ENCODE assay signal across 21 cellular contexts in the genomic region with DNA sequence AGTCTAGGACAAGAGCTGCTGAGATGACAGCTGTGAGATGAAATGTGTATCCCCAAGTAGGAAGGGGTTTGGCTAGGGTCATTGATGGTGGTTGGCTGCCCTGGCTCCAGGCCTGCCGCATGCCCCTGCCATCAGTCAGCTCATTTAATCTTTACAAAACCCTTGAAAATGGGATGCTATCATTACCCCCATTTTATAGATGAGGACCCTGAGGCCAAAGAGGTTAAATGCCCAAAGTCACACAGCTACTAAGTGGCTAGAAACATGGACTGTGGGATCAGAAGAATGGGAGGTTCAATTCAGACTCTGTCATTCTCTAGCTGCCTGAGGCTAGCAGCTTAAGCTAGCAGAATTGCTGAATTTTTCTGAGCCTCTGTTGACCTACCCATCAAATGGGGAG.
DNase-seq lines count a peak whose midpoint lies in the region; ATAC-seq, FAIRE-seq and TF ChIP-seq lines count a peak whose summit lies in the region.
"Had no signal": no experiment of that assay in that cellular context is flagged by ENCODE, and none has a peak within 500 bp of the region (broad histone marks: within the 10 kb centered on the region; RNA-seq: fewer than 3 reads in every experiment).

No MANE protein-coding gene starts in this region.

- no peak for DNase-seq in mammary epithelial cell
- DNase-seq in breast epithelium (ENCODE audit: low spot score in 2 of 2) = no peak
- no peak for DNase-seq in small intestine
- DNase-seq in MG63 = no peak
- DNase-seq in NCI-H128 (lab: John Stamatoyannopoulos, UW; ENCODE audit: unreplicated experiment) = no peak
- no peak for DNase-seq in NCI-H526 (lab: John Stamatoyannopoulos, UW)
- DNase-seq: AML-193; CD4-positive, alpha-beta T cell; GM23248 had no signal

- 100% methylated on average over 1 of the region's 1 CpG for WGBS in mammary epithelial cell (ENCODE audit: low coverage, missing lambda C conversion rate)
- 73 to 100% (median 92%) methylated on average over 1 of the region's 1 CpG for WGBS in small intestine, 3 donors

- no peak overlapping the region for H3K4me2 ChIP-seq in mammary epithelial cell (ENCODE audit: insufficient read depth, low read depth, low read length)
- H3K4me2 ChIP-seq: A549 had no signal

- no peak for FAIRE-seq in small intestine (lab: Jason Lieb, UNC)
- FAIRE-seq: A549, D721Med, G401.6, GM12891, GM19239, HepG2 had no signal

- H3K27ac ChIP-seq in mammary epithelial cell (ENCODE audit: insufficient read depth, low read depth, low read length) = no peak overlapping the region
- no peak overlapping the region for H3K27ac ChIP-seq in breast epithelium
- H3K27ac ChIP-seq in muscle layer of duodenum (ENCODE audit: low read length) = peak overlapping the region; percentile 78
- H3K27ac ChIP-seq in small intestine (ENCODE audit: low read depth in 1 of 2, low read length in 1 of 2) = peak overlapping the region; percentile 87 to 97
- H3K27ac ChIP-seq: 22Rv1, A549, C4-2B, GM23248 had no signal

- H3K4me1 ChIP-seq in mammary epithelial cell (ENCODE audit: insufficient read depth, low read length) (peaks cover 5% of the 10 kb centered on the region), breast epithelium (no peaks in the 10 kb centered on the region), muscle layer of duodenum (ENCODE audit: control insufficient read depth in 1 of 2, insufficient read depth in 2 of 2, low read length in 2 of 2) (no peaks in the 10 kb centered on the region), small intestine (ENCODE audit: control insufficient read depth in 2 of 2, insufficient read depth in 1 of 2, low read depth in 1 of 2, low read length in 1 of 2) (peaks cover 2 to 6% of the 10 kb centered on the region in 2 donors)
- H3K4me1 ChIP-seq: A549, HAP-1 had no signal

- TF ChIP-seq CTCF in mammary epithelial cell (conservative IDR thresholded peaks at IDR 0.05 in 1 of 2, IDR thresholded peaks at IDR 0.05 in 1 of 2; ENCODE audit: extremely low read depth in 1 of 2, insufficient read depth in 1 of 2, low read depth in 1 of 2, low read length in 2 of 2) (no peak), breast epithelium (IDR thresholded peaks at IDR 0.05) (no peak)

- CTCF ChIA-PET in mammary epithelial cell (lab: Charles Lee; ENCODE audit: low non-redundant PET) = no interaction called here

- H2AFZ ChIP-seq in mammary epithelial cell (ENCODE audit: low read depth, low read length) = peak overlapping the region; percentile 53
- H2AFZ ChIP-seq: GM23248 had no signal

- H3K4me3 ChIP-seq in mammary epithelial cell (replicated peaks in 1 of 3; ENCODE audit: insufficient read depth in 1 of 3, low read depth in 2 of 3, low read length in 3 of 3) (no peak overlapping the region), breast epithelium (no peak overlapping the region), muscle layer of duodenum (ENCODE audit: low read depth in 1 of 2, low read length in 2 of 2) (no peak overlapping the region), small intestine (ENCODE audit: low read depth in 1 of 2, low read length in 2 of 2) (no peak overlapping the region), MG63 (no peak overlapping the region)
- H3K4me3 ChIP-seq: A549, GM23248, HAP-1 had no signal

- dilution Hi-C loops in mammary epithelial cell (cut with HindIII; ENCODE audit: low sequenced_read_pairs) = no loop called here

- H3K9ac ChIP-seq in mammary epithelial cell (ENCODE audit: insufficient read depth, low read length) = no peak overlapping the region
- H3K9ac ChIP-seq: GM23248 had no signal

- no peaks in the 10 kb centered on the region for H3K27me3 ChIP-seq in mammary epithelial cell (ENCODE audit: insufficient read depth, low read length)
- H3K27me3 ChIP-seq in breast epithelium = no peaks in the 10 kb centered on the region
- no peaks in the 10 kb centered on the region for H3K27me3 ChIP-seq in muscle layer of duodenum (ENCODE audit: low read depth, low read length)
- peaks cover 0 to 2% of the 10 kb centered on the region in 2 donors for H3K27me3 ChIP-seq in small intestine (ENCODE audit: control insufficient read depth in 2 of 2, insufficient read depth in 2 of 2, low read length in 2 of 2)
- H3K27me3 ChIP-seq in MG63 = no peaks in the 10 kb centered on the region

- no peaks in the 10 kb centered on the region for H4K20me1 ChIP-seq in mammary epithelial cell (ENCODE audit: insufficient read depth, low read length)

- no TSS peak for BruUV-seq in mammary epithelial cell (replicated peaks; lab: Mats Ljungman, UMichigan)

- ATAC-seq in GM19351 (IDR thresholded peaks at IDR 0.05; ENCODE audit: unreplicated experiment) = no peak
- ATAC-seq: A549 had no signal

- H3K36me3 ChIP-seq in mammary epithelial cell (ENCODE audit: insufficient read depth, low read length) = no peaks in the 10 kb centered on the region
- H3K36me3 ChIP-seq in breast epithelium = no peaks in the 10 kb centered on the region
- no peaks in the 10 kb centered on the region for H3K36me3 ChIP-seq in muscle layer of duodenum (ENCODE audit: control insufficient read depth in 1 of 2, insufficient read depth in 2 of 2, low read length in 2 of 2)
- H3K36me3 ChIP-seq in small intestine (ENCODE audit: control insufficient read depth in 2 of 2, insufficient read depth in 2 of 2, low read length in 2 of 2) = no peaks in the 10 kb centered on the region
- H3K36me3 ChIP-seq in MG63 = no peaks in the 10 kb centered on the region
- H3K36me3 ChIP-seq: HAP-1 had no signal

- intact Hi-C loops in mammary epithelial cell (cut with micrococcal nuclease) (no loop called here), breast epithelium (cut with DNase I; ENCODE audit: low total_unique reads) (no loop called here)

- H3K9me3 ChIP-seq in mammary epithelial cell (replicated peaks; ENCODE audit: insufficient read depth, low read length) (no peaks in the 10 kb centered on the region), breast epithelium (peaks cover 0 to 4% of the 10 kb centered on the region in 2 donors), muscle layer of duodenum (ENCODE audit: control insufficient read depth in 1 of 2, low read length in 2 of 2) (peaks cover 0 to 5% of the 10 kb centered on the region in 2 donors), small intestine (ENCODE audit: control insufficient read depth, low read depth) (no peaks in the 10 kb centered on the region), MG63 (no peaks in the 10 kb centered on the region)
- H3K9me3 ChIP-seq: Caco-2, HAP-1 had no signal

- no peaks in the 10 kb centered on the region for H3K79me2 ChIP-seq in mammary epithelial cell (ENCODE audit: insufficient read depth, low read length)

- no peak for TF ChIP-seq POLR2A in breast epithelium (IDR thresholded peaks at IDR 0.05)

- in situ Hi-C loops in mammary epithelial cell (cut with MboI; ENCODE audit: low sequenced_read_pairs in 2 of 2) = no loop called here

Comparison
In these comparisons a context has a peak if more than half of its experiments do, and no peak if none do; other contexts are left out.
1. H3K27ac ChIP-seq: peak in muscle layer of duodenum (single experiment) and small intestine (2 of 2); none in mammary epithelial cell (single experiment) and breast epithelium (0 of 2).